ENCODE assay signal across 9 cellular contexts in genomic region chr19:42528354-42529247, GRCh38. TPM values are rescaled to one million over a fixed set of nuclear protein-coding genes. Genes with fewer than 3 reads are reported as not detected.
DNase-seq lines count a peak whose midpoint lies in the region; ATAC-seq and TF ChIP-seq lines count a peak whose summit lies in the region.
"Had no signal": no experiment of that assay in that cellular context is flagged by ENCODE, and none has a peak within 500 bp of the region (broad histone marks: within the 10 kb centered on the region; RNA-seq: fewer than 3 reads in every experiment).

Gene CEACAM1 (minus strand): TSS chr19:42528481. CDS start chr19:42528374, 107 bp downstream.

- H3T11ph ChIP-seq in H9 (ENCODE audit: low read length) = no peak within 1 kb of the TSS

- H3K56ac ChIP-seq in H9 (ENCODE audit: insufficient read length, low read depth, low read length) = no peak within 1 kb of the TSS

- H3K79me2 ChIP-seq in H9 (ENCODE audit: insufficient read depth, low read length) = no peaks in the 10 kb centered on the region

- no peak within 1 kb of the TSS for H2BK15ac ChIP-seq in H9 (ENCODE audit: low read depth, low read length)

- H2BK120ac ChIP-seq in H9 (ENCODE audit: low read depth, low read length, poor library complexity, severe bottlenecking) = no peak within 1 kb of the TSS

- no peaks in the 10 kb centered on the region for H3K36me3 ChIP-seq in endocrine pancreas (ENCODE audit: control insufficient read depth, insufficient read depth, low read length)

- H3K4me2 ChIP-seq in H9 (ENCODE audit: insufficient read depth, insufficient read length, low read length) = no peak within 1 kb of the TSS

- no peaks in the 10 kb centered on the region for H3K9me3 ChIP-seq in H9 (ENCODE audit: control insufficient read depth, low read depth, low read length)
- no peaks in the 10 kb centered on the region for H3K9me3 ChIP-seq in endocrine pancreas (ENCODE audit: control insufficient read depth, low read length)

- no peak within 1 kb of the TSS for H3K14ac ChIP-seq in H9 (ENCODE audit: insufficient read depth, low read length)

- no peak within 1 kb of the TSS for H2BK20ac ChIP-seq in H9 (ENCODE audit: low read depth, low read length, poor library complexity, severe bottlenecking)

- no peak within 1 kb of the TSS for H2AK5ac ChIP-seq in H9 (ENCODE audit: insufficient read length, low read length)

- no peak within 1 kb of the TSS for H3K4ac ChIP-seq in H9 (ENCODE audit: low read depth, low read length)

- H3K36me3 Mint-ChIP-seq in H9 (ENCODE audit: insufficient read depth in 1 of 3, low read depth in 3 of 3) (no peaks in the 10 kb centered on the region; a peak in 1 of 7 replicates), progenitor cell of endocrine pancreas (ENCODE audit: insufficient read depth) (peaks cover 1% of the 10 kb centered on the region)

- DNase-seq in AG20443 (ENCODE audit: low spot score) (peak; percentile 34), H9 (no peak), progenitor cell of endocrine pancreas (ENCODE audit: low spot score, unreplicated experiment) (no peak), islet precursor cell (no peak)
- peak; percentile 50 for DNase-seq in activated CD4-positive, CD25-positive, alpha-beta regulatory T cell treated with anti-CD3 and anti-CD28 coated beads, Interleukin-2, amount 50 U/mL, for 72 hours

- H3K9ac ChIP-seq in H9 (ENCODE audit: extremely low read depth, insufficient read length, low read length) (no peak within 1 kb of the TSS), endocrine pancreas (ENCODE audit: control insufficient read depth, insufficient read depth, low read length) (peak within 1 kb of the TSS; percentile 75)

- no peak within 1 kb of the TSS for H4K5ac ChIP-seq in H9 (ENCODE audit: insufficient read length, low read depth, low read length)

- H3K27ac ChIP-seq in H9 (ENCODE audit: insufficient read length, low read depth, low read length) = no peak within 1 kb of the TSS

- H4K20me1 ChIP-seq in H9 (ENCODE audit: control insufficient read depth, insufficient read depth, insufficient read length) = no peaks in the 10 kb centered on the region

- H3K27me3 Mint-ChIP-seq in H9 (ENCODE audit: low read depth) = peaks cover 6% of the 10 kb centered on the region
- H3K27me3 Mint-ChIP-seq in progenitor cell of endocrine pancreas = peaks cover 2% of the 10 kb centered on the region

- H2AFZ ChIP-seq in H9 (ENCODE audit: low read length) = no peak within 1 kb of the TSS

- no peaks in the 10 kb centered on the region for H3K79me1 ChIP-seq in H9 (ENCODE audit: insufficient read depth, low read depth, low read length, poor library complexity, severe bottlenecking)

- no peak within 1 kb of the TSS for H2BK12ac ChIP-seq in H9 (ENCODE audit: insufficient read length, low read depth, low read length)

- no peak within 1 kb of the TSS for H3K23ac ChIP-seq in H9 (ENCODE audit: insufficient read length, low read depth, low read length)

- H3K4me1 ChIP-seq in H9 (ENCODE audit: insufficient read depth, low read length) (peaks cover 3% of the 10 kb centered on the region; the same call in 1 of the 2 replicates), endocrine pancreas (ENCODE audit: control insufficient read depth, insufficient read depth, low read length) (no peaks in the 10 kb centered on the region)

- no CpG with 5 or more reads among the region's 7 CpGs for WGBS in H9 (ENCODE audit: extremely low coverage, insufficient read length, low lambda C conversion rate)

- peak within 1 kb of the TSS in 2 of 3 experiments; percentile 14 to 17; a peak in 5 of 7 replicates for H3K27ac Mint-ChIP-seq in H9
- H3K27ac Mint-ChIP-seq in progenitor cell of endocrine pancreas = peak within 1 kb of the TSS; percentile 62
- H3K27ac Mint-ChIP-seq: brain had no signal

- TF ChIP-seq CTCF in H9 (conservative IDR thresholded peaks at IDR 0.05) = no peak
- no peak for TF ChIP-seq CTCF in progenitor cell of endocrine pancreas (IDR thresholded peaks at IDR 0.05; ENCODE audit: unreplicated experiment)

- H3K9me3 Mint-ChIP-seq in H9 = no peaks in the 10 kb centered on the region
- H3K9me3 Mint-ChIP-seq in progenitor cell of endocrine pancreas (ENCODE audit: low read depth) = no peaks in the 10 kb centered on the region
- H3K9me3 Mint-ChIP-seq: brain had no signal

- ATAC-seq in HG03039 (IDR thresholded peaks at IDR 0.05; ENCODE audit: unreplicated experiment) = no peak
- ATAC-seq in GM18868 (IDR thresholded peaks at IDR 0.05; ENCODE audit: unreplicated experiment) = no peak

- peak within 1 kb of the TSS; percentile 63 for H3K4me3 ChIP-seq in endocrine pancreas (ENCODE audit: control insufficient read depth, insufficient read depth, low read length)

- no peak within 1 kb of the TSS for H2BK5ac ChIP-seq in H9 (ENCODE audit: insufficient read length, low read length)

- no peak within 1 kb of the TSS; a peak in 2 of 5 replicates for H3K4me3 Mint-ChIP-seq in H9
- H3K4me3 Mint-ChIP-seq in progenitor cell of endocrine pancreas (ENCODE audit: low read depth) = no peak within 1 kb of the TSS

- no peaks in the 10 kb centered on the region for H3K23me2 ChIP-seq in H9 (ENCODE audit: insufficient read length, low read depth, low read length, poor library complexity, severe bottlenecking)

- no peaks in the 10 kb centered on the region for H3K27me3 ChIP-seq in H9 (ENCODE audit: insufficient read depth, low read length)
- no peaks in the 10 kb centered on the region for H3K27me3 ChIP-seq in endocrine pancreas (ENCODE audit: control insufficient read depth, insufficient read depth, low read length)

- H4K8ac ChIP-seq in H9 (replicated peaks; ENCODE audit: insufficient read length, low read depth, low read length) = no peak within 1 kb of the TSS

- no peak within 1 kb of the TSS for H3K18ac ChIP-seq in H9 (ENCODE audit: insufficient read length, low read depth, low read length)

- peaks cover 24 to 27% of the 10 kb centered on the region in 2 experiments for H3K4me1 Mint-ChIP-seq in H9
- H3K4me1 Mint-ChIP-seq in progenitor cell of endocrine pancreas (ENCODE audit: low read depth) = peaks cover 9% of the 10 kb centered on the region

- no peak within 1 kb of the TSS for H4K91ac ChIP-seq in H9 (ENCODE audit: insufficient read length, low read depth, low read length)

RNA-seq across cellular contexts. Expression of gene CEACAM1, which starts in this region (rescaled TPM):
- 0.94 and 1.5 TPM in 2 replicates for total RNA-seq in H9 (2021)
- 0.69 and 1.9 TPM in 2 replicates for total RNA-seq in progenitor cell of endocrine pancreas

Comparison
In these comparisons a context has a peak if more than half of its experiments do, and no peak if none do; other contexts are left out.
1. DNase-seq: peak in AG20443 (single experiment) and activated CD4-positive, CD25-positive, alpha-beta regulatory T cell treated with anti-CD3 and anti-CD28 coated beads, Interleukin-2, amount 50 U/mL, for 72 hours (single experiment); none in H9 (single experiment), progenitor cell of endocrine pancreas (single experiment) and islet precursor cell (single experiment).